Comparison of ENCODE assay signal across 10 cellular contexts in genomic region chr3:119703900-119704531, GRCh38. TPM values are rescaled to one million over a fixed set of nuclear protein-coding genes. Genes with fewer than 3 reads are reported as not detected.
DNase-seq lines count a peak whose midpoint lies in the region; ATAC-seq, FAIRE-seq and TF ChIP-seq lines count a peak whose summit lies in the region.
"Had no signal": no experiment of that assay in that cellular context is flagged by ENCODE, and none has a peak within 500 bp of the region (broad histone marks: within the 10 kb centered on the region; RNA-seq: fewer than 3 reads in every experiment).

No MANE protein-coding gene starts in this region.

- CTCF ChIA-PET in activated CD4-positive, alpha-beta memory T cell treated with anti-CD3 and anti-CD28 coated beads, Interleukin-2, amount 10 ng/mL, durations not matched to agents 7 days and 5 days (lab: Charles Lee): no interaction called here
- CTCF ChIA-PET in activated CD4-positive, alpha-beta memory T cell treated with anti-CD3 and anti-CD28 coated beads for 36 hours (lab: Charles Lee): no interaction called here
- CTCF ChIA-PET in activated CD8-positive, alpha-beta memory T cell treated with anti-CD3 and anti-CD28 coated beads, Interleukin-2, amount 10 ng/mL, durations not matched to agents 7 days and 5 days (lab: Charles Lee): interaction anchor here (1.0 to 1.6 kb wide), 2 partner anchors 14 to 463 kb away, joined by 3 to 7 read pairs; partner anchors contain the start of gene B4GALT4
- CTCF ChIA-PET in OCI-LY7 (lab: Charles Lee; ENCODE audit: unreplicated experiment): no interaction called here

- H3K79me2 ChIP-seq in astrocyte (ENCODE audit: insufficient read depth, low read length): no peaks in the 10 kb centered on the region
- H3K79me2 ChIP-seq in OCI-LY7 (ENCODE audit: insufficient read depth, low read depth, low read length): no peaks in the 10 kb centered on the region

- no TSS peak for BruUV-seq in OCI-LY7 (replicated peaks; lab: Mats Ljungman, UMichigan)

- no peaks in the 10 kb centered on the region for H3K9me2 ChIP-seq in OCI-LY7 (ENCODE audit: insufficient read depth, low read length)

- H3K27me3 ChIP-seq in astrocyte (ENCODE audit: insufficient read depth, low read length) (peaks cover 3% of the 10 kb centered on the region), subcutaneous abdominal adipose tissue (ENCODE audit: control insufficient read depth in 5 of 5, insufficient read depth in 4 of 5, low read length in 5 of 5) (no peaks in the 10 kb centered on the region)

- H3K27ac ChIP-seq in astrocyte (ENCODE audit: low read depth, low read length) (no peak overlapping the region), subcutaneous abdominal adipose tissue (ENCODE audit: low read depth, low read length) (peak overlapping the region; percentile 6), OCI-LY7 (ENCODE audit: low read depth, low read length, poor library complexity, severe bottlenecking) (no peak overlapping the region)

- TF ChIP-seq CTCF in astrocyte (IDR thresholded peaks at IDR 0.05; ENCODE audit: insufficient read depth, low read depth, low read length): no peak
- no peak for TF ChIP-seq CTCF in OCI-LY7 (conservative IDR thresholded peaks at IDR 0.05; ENCODE audit: low read length)

- no peak for FAIRE-seq in astrocyte (lab: Jason Lieb, UNC)

- peaks cover 8% of the 10 kb centered on the region for H3K4me1 ChIP-seq in astrocyte (ENCODE audit: insufficient read depth, low read length)
- peaks cover 0 to 20% (median 13%) of the 10 kb centered on the region in 5 donors for H3K4me1 ChIP-seq in subcutaneous abdominal adipose tissue (ENCODE audit: control insufficient read depth in 5 of 5, insufficient read depth in 5 of 5, low read length in 5 of 5)
- H3K4me1 ChIP-seq in OCI-LY7 (ENCODE audit: insufficient read depth, low read length, poor library complexity, severe bottlenecking): no peaks in the 10 kb centered on the region

- H3K36me3 ChIP-seq in astrocyte (ENCODE audit: insufficient read depth, low read length): no peaks in the 10 kb centered on the region
- H3K36me3 ChIP-seq in subcutaneous abdominal adipose tissue (ENCODE audit: control insufficient read depth in 5 of 5, insufficient read depth in 5 of 5, low read length in 5 of 5): no peaks in the 10 kb centered on the region
- H3K36me3 ChIP-seq in OCI-LY7 (ENCODE audit: insufficient read depth, low read length): no peaks in the 10 kb centered on the region

- DNase-seq in activated CD4-positive, alpha-beta memory T cell treated with anti-CD3 and anti-CD28 coated beads, Interleukin-2, amount 10 ng/mL, durations not matched to agents 7 days and 5 days: no peak
- DNase-seq in activated CD4-positive, alpha-beta memory T cell treated with anti-CD3 and anti-CD28 coated beads for 36 hours: no peak
- no peak for DNase-seq in astrocyte (ENCODE audit: low read depth)
- no peak for DNase-seq in memory B cell (ENCODE audit: low spot score in 2 of 2)
- DNase-seq in activated CD8-positive, alpha-beta memory T cell treated with anti-CD3 and anti-CD28 coated beads, Interleukin-2, amount 10 ng/mL, durations not matched to agents 7 days and 5 days: no peak
- DNase-seq in OCI-LY7 (ENCODE audit: low spot score): no peak
- DNase-seq: activated CD4-positive, CD25-positive, alpha-beta regulatory T cell; HCEC 1CT had no signal

- H3K4me2 ChIP-seq in astrocyte (ENCODE audit: low read length) (no peak overlapping the region), OCI-LY7 (ENCODE audit: low read length) (no peak overlapping the region)

- peaks cover 16% of the 10 kb centered on the region for H3K27me3 Mint-ChIP-seq in activated CD4-positive, alpha-beta memory T cell treated with anti-CD3 and anti-CD28 coated beads, Interleukin-2, amount 10 ng/mL, durations not matched to agents 7 days and 5 days
- no peaks in the 10 kb centered on the region for H3K27me3 Mint-ChIP-seq in activated CD4-positive, alpha-beta memory T cell treated with anti-CD3 and anti-CD28 coated beads for 36 hours
- peaks cover 12% of the 10 kb centered on the region for H3K27me3 Mint-ChIP-seq in astrocyte (ENCODE audit: low read depth, unreplicated experiment)
- no peaks in the 10 kb centered on the region for H3K27me3 Mint-ChIP-seq in memory B cell
- peaks cover 16% of the 10 kb centered on the region for H3K27me3 Mint-ChIP-seq in activated CD8-positive, alpha-beta memory T cell treated with anti-CD3 and anti-CD28 coated beads, Interleukin-2, amount 10 ng/mL, durations not matched to agents 7 days and 5 days

- peak overlapping the region; percentile 85 for H2AFZ ChIP-seq in astrocyte (ENCODE audit: low read depth, low read length)
- no peak overlapping the region for H2AFZ ChIP-seq in OCI-LY7 (ENCODE audit: low read length)

- H3K9me3 Mint-ChIP-seq in activated CD4-positive, alpha-beta memory T cell treated with anti-CD3 and anti-CD28 coated beads, Interleukin-2, amount 10 ng/mL, durations not matched to agents 7 days and 5 days: peaks cover 4% of the 10 kb centered on the region
- no peaks in the 10 kb centered on the region for H3K9me3 Mint-ChIP-seq in activated CD4-positive, alpha-beta memory T cell treated with anti-CD3 and anti-CD28 coated beads for 36 hours
- no peaks in the 10 kb centered on the region for H3K9me3 Mint-ChIP-seq in astrocyte (ENCODE audit: unreplicated experiment)
- H3K9me3 Mint-ChIP-seq in memory B cell: no peaks in the 10 kb centered on the region
- peaks cover 4% of the 10 kb centered on the region for H3K9me3 Mint-ChIP-seq in activated CD8-positive, alpha-beta memory T cell treated with anti-CD3 and anti-CD28 coated beads, Interleukin-2, amount 10 ng/mL, durations not matched to agents 7 days and 5 days (ENCODE audit: low read depth)

- H3K36me3 Mint-ChIP-seq in activated CD4-positive, alpha-beta memory T cell treated with anti-CD3 and anti-CD28 coated beads, Interleukin-2, amount 10 ng/mL, durations not matched to agents 7 days and 5 days (ENCODE audit: low read depth): peaks cover 6% of the 10 kb centered on the region
- peaks cover 2% of the 10 kb centered on the region for H3K36me3 Mint-ChIP-seq in activated CD4-positive, alpha-beta memory T cell treated with anti-CD3 and anti-CD28 coated beads for 36 hours
- H3K36me3 Mint-ChIP-seq in astrocyte (ENCODE audit: low read depth, unreplicated experiment): no peaks in the 10 kb centered on the region
- no peaks in the 10 kb centered on the region for H3K36me3 Mint-ChIP-seq in memory B cell
- H3K36me3 Mint-ChIP-seq in activated CD8-positive, alpha-beta memory T cell treated with anti-CD3 and anti-CD28 coated beads, Interleukin-2, amount 10 ng/mL, durations not matched to agents 7 days and 5 days: peaks cover 9% of the 10 kb centered on the region

- peak overlapping the region; percentile 66 for H3K4me3 Mint-ChIP-seq in activated CD4-positive, alpha-beta memory T cell treated with anti-CD3 and anti-CD28 coated beads, Interleukin-2, amount 10 ng/mL, durations not matched to agents 7 days and 5 days
- no peak overlapping the region for H3K4me3 Mint-ChIP-seq in activated CD4-positive, alpha-beta memory T cell treated with anti-CD3 and anti-CD28 coated beads for 36 hours
- peak overlapping the region; percentile 76 for H3K4me3 Mint-ChIP-seq in astrocyte (ENCODE audit: unreplicated experiment)
- H3K4me3 Mint-ChIP-seq in memory B cell: peak overlapping the region; percentile 86
- H3K4me3 Mint-ChIP-seq in activated CD8-positive, alpha-beta memory T cell treated with anti-CD3 and anti-CD28 coated beads, Interleukin-2, amount 10 ng/mL, durations not matched to agents 7 days and 5 days: no peak overlapping the region

- H3K27ac Mint-ChIP-seq in activated CD4-positive, alpha-beta memory T cell treated with anti-CD3 and anti-CD28 coated beads, Interleukin-2, amount 10 ng/mL, durations not matched to agents 7 days and 5 days: no peak overlapping the region
- H3K27ac Mint-ChIP-seq in activated CD4-positive, alpha-beta memory T cell treated with anti-CD3 and anti-CD28 coated beads for 36 hours: no peak overlapping the region
- no peak overlapping the region for H3K27ac Mint-ChIP-seq in astrocyte (ENCODE audit: unreplicated experiment)
- H3K27ac Mint-ChIP-seq in memory B cell: peak overlapping the region; percentile 88
- no peak overlapping the region for H3K27ac Mint-ChIP-seq in activated CD8-positive, alpha-beta memory T cell treated with anti-CD3 and anti-CD28 coated beads, Interleukin-2, amount 10 ng/mL, durations not matched to agents 7 days and 5 days

- intact Hi-C loops in activated CD4-positive, alpha-beta memory T cell treated with anti-CD3 and anti-CD28 coated beads for 36 hours (cut with micrococcal nuclease): loop anchor here (1.0 to 5.0 kb wide), 3 partner anchors 108 to 467 kb away; partner anchors contain the start of gene GSK3B
- intact Hi-C loops in OCI-LY7 (cut with micrococcal nuclease; ENCODE audit: unreplicated experiment): no loop called here

- no peaks in the 10 kb centered on the region for H3K9me3 ChIP-seq in astrocyte (ENCODE audit: insufficient read depth, low read depth, low read length)
- no peaks in the 10 kb centered on the region for H3K9me3 ChIP-seq in subcutaneous abdominal adipose tissue (ENCODE audit: control insufficient read depth in 5 of 5, low read length in 5 of 5)
- H3K9me3 ChIP-seq in OCI-LY7 (ENCODE audit: low read length): no peaks in the 10 kb centered on the region

- peaks cover 37% of the 10 kb centered on the region for H3K4me1 Mint-ChIP-seq in activated CD4-positive, alpha-beta memory T cell treated with anti-CD3 and anti-CD28 coated beads, Interleukin-2, amount 10 ng/mL, durations not matched to agents 7 days and 5 days
- H3K4me1 Mint-ChIP-seq in activated CD4-positive, alpha-beta memory T cell treated with anti-CD3 and anti-CD28 coated beads for 36 hours (ENCODE audit: low read depth): peaks cover 43% of the 10 kb centered on the region
- no peaks in the 10 kb centered on the region for H3K4me1 Mint-ChIP-seq in astrocyte (ENCODE audit: low read depth, unreplicated experiment)
- peaks cover 22% of the 10 kb centered on the region for H3K4me1 Mint-ChIP-seq in memory B cell
- peaks cover 42% of the 10 kb centered on the region for H3K4me1 Mint-ChIP-seq in activated CD8-positive, alpha-beta memory T cell treated with anti-CD3 and anti-CD28 coated beads, Interleukin-2, amount 10 ng/mL, durations not matched to agents 7 days and 5 days

- POLR2A ChIA-PET in activated CD4-positive, alpha-beta memory T cell treated with anti-CD3 and anti-CD28 coated beads, Interleukin-2, amount 10 ng/mL, durations not matched to agents 7 days and 5 days (lab: Charles Lee): interaction anchor here (1.3 kb wide), 1 partner anchor 645 kb away, joined by 3 read pairs; the partner anchor contains the start of gene LRRC58
- POLR2A ChIA-PET in activated CD4-positive, alpha-beta memory T cell treated with anti-CD3 and anti-CD28 coated beads for 36 hours (lab: Charles Lee): no interaction called here
- POLR2A ChIA-PET in OCI-LY7 (lab: Charles Lee): interaction anchor here (0.9 to 1.2 kb wide), 2 partner anchors 28 to 55 kb away, joined by 3 to 5 read pairs; partner anchors contain the start of gene COX17

- no peak overlapping the region for H3K9ac ChIP-seq in astrocyte (ENCODE audit: low read length)
- peak overlapping the region in 1 of 5 donors; percentile 0 for H3K9ac ChIP-seq in subcutaneous abdominal adipose tissue (ENCODE audit: low read length in 5 of 5)

- H4K20me1 ChIP-seq in astrocyte (ENCODE audit: insufficient read depth, low read length) (no peaks in the 10 kb centered on the region), OCI-LY7 (ENCODE audit: insufficient read depth, low read length) (no peaks in the 10 kb centered on the region)

- H3K4me3 ChIP-seq in astrocyte (ENCODE audit: insufficient read depth, low read depth, low read length): no peak overlapping the region
- H3K4me3 ChIP-seq in subcutaneous abdominal adipose tissue (ENCODE audit: low read depth in 1 of 5, low read length in 5 of 5): peak overlapping the region in 1 of 5 donors; percentile 79
- no peak overlapping the region for H3K4me3 ChIP-seq in OCI-LY7 (ENCODE audit: low read depth, low read length, poor library complexity, severe bottlenecking)

- ATAC-seq in memory B cell (ENCODE audit: low read depth) (no peak), HG03520 (IDR thresholded peaks at IDR 0.05; ENCODE audit: unreplicated experiment) (no peak)
- no peak for ATAC-seq in activated CD8-positive, alpha-beta memory T cell treated with anti-CD3 and anti-CD28 coated beads, Interleukin-2, amount 10 ng/mL, durations not matched to agents 7 days and 5 days

RNA-seq across cellular contexts. Expression of gene CFAP91, which starts 1.2 kb away (rescaled TPM):
- not detected for total RNA-seq in activated CD4-positive, alpha-beta memory T cell treated with anti-CD3 and anti-CD28 coated beads, Interleukin-2, amount 10 ng/mL, durations not matched to agents 7 days and 5 days
- total RNA-seq in activated CD4-positive, alpha-beta memory T cell treated with anti-CD3 and anti-CD28 coated beads for 36 hours: under 1 TPM; 0.29 to 0.31 TPM
- 0.16 TPM in 1 of 2 replicates, not detected in the other for total RNA-seq in astrocyte
- under 1 TPM in 1 of 2 experiments, not detected in 1; 0.30 TPM for total RNA-seq in activated CD8-positive, alpha-beta memory T cell treated with anti-CD3 and anti-CD28 coated beads, Interleukin-2, amount 10 ng/mL, durations not matched to agents 7 days and 5 days
- total RNA-seq in OCI-LY7 (2014; rRNA removed; shearing (Covaris generic)): not detected in 2 replicates
- total RNA-seq in OCI-LY7 (2022): not detected in 2 replicates

RNA-seq across cellular contexts. Expression of gene COX17, which starts 26.8 kb away (rescaled TPM):
- total RNA-seq in activated CD4-positive, alpha-beta memory T cell treated with anti-CD3 and anti-CD28 coated beads, Interleukin-2, amount 10 ng/mL, durations not matched to agents 7 days and 5 days: 10 to 100 TPM; 63.7 to 69.8 TPM
- total RNA-seq in activated CD4-positive, alpha-beta memory T cell treated with anti-CD3 and anti-CD28 coated beads for 36 hours: 100 to 1,000 TPM; 108 to 112 TPM
- total RNA-seq in astrocyte (22.8 and 24.3 TPM in 2 replicates), OCI-LY7 (2022) (78.5 and 80.0 TPM in 2 replicates)
- total RNA-seq in activated CD8-positive, alpha-beta memory T cell treated with anti-CD3 and anti-CD28 coated beads, Interleukin-2, amount 10 ng/mL, durations not matched to agents 7 days and 5 days: 10 to 100 TPM; 66.6 to 80.7 TPM
- 77.3 and 109 TPM in 2 replicates for total RNA-seq in OCI-LY7 (2014; rRNA removed; shearing (Covaris generic))

RNA-seq across cellular contexts. Expression of gene POPDC2, which starts 43.6 kb away (rescaled TPM):
- total RNA-seq in activated CD4-positive, alpha-beta memory T cell treated with anti-CD3 and anti-CD28 coated beads, Interleukin-2, amount 10 ng/mL, durations not matched to agents 7 days and 5 days: 1 to 10 TPM; 2.4 to 3.2 TPM
- total RNA-seq in activated CD4-positive, alpha-beta memory T cell treated with anti-CD3 and anti-CD28 coated beads for 36 hours: 1 to 10 TPM; 2.1 to 2.3 TPM
- total RNA-seq in astrocyte (1.8 and 2.1 TPM in 2 replicates), OCI-LY7 (2022) (0.96 and 1.3 TPM in 2 replicates)
- 1 to 10 TPM; 2.3 to 3.1 TPM for total RNA-seq in activated CD8-positive, alpha-beta memory T cell treated with anti-CD3 and anti-CD28 coated beads, Interleukin-2, amount 10 ng/mL, durations not matched to agents 7 days and 5 days
- 0.16 and 1.1 TPM in 2 replicates for total RNA-seq in OCI-LY7 (2014; rRNA removed; shearing (Covaris generic))

Comparison
In these comparisons a context has a peak if more than half of its experiments do, and no peak if none do; other contexts are left out.
1. H3K4me3 Mint-ChIP-seq: peak in activated CD4-positive, alpha-beta memory T cell treated with anti-CD3 and anti-CD28 coated beads, Interleukin-2, amount 10 ng/mL, durations not matched to agents 7 days and 5 days (single experiment), astrocyte (single experiment) and memory B cell (single experiment); none in activated CD4-positive, alpha-beta memory T cell treated with anti-CD3 and anti-CD28 coated beads for 36 hours (single experiment) and activated CD8-positive, alpha-beta memory T cell treated with anti-CD3 and anti-CD28 coated beads, Interleukin-2, amount 10 ng/mL, durations not matched to agents 7 days and 5 days (single experiment).